In genomic region chr17:73591278-73592078, GRCh38 we compare ENCODE assay signal across 8 cellular contexts. TPM values are rescaled to one million over a fixed set of nuclear protein-coding genes. Genes with fewer than 3 reads are reported as not detected.
DNase-seq lines count a peak whose midpoint lies in the region; ATAC-seq and TF ChIP-seq lines count a peak whose summit lies in the region.

No MANE protein-coding gene starts in this region.

- no peak overlapping the region for H2AFZ ChIP-seq in mammary epithelial cell (ENCODE audit: low read depth, low read length)

- no peak overlapping the region for H3K4me2 ChIP-seq in mammary epithelial cell (ENCODE audit: insufficient read depth, low read depth, low read length)

- TF ChIP-seq CTCF in type B pancreatic cell (conservative IDR thresholded peaks at IDR 0.05) = no peak
- no peak for TF ChIP-seq CTCF in mammary epithelial cell (conservative IDR thresholded peaks at IDR 0.05 in 1 of 2, IDR thresholded peaks at IDR 0.05 in 1 of 2; ENCODE audit: extremely low read depth in 1 of 2, insufficient read depth in 1 of 2, low read depth in 1 of 2, low read length in 2 of 2)

- no peaks in the 10 kb centered on the region for H3K27me3 ChIP-seq in mammary epithelial cell (ENCODE audit: insufficient read depth, low read length)

- CTCF ChIA-PET in mammary epithelial cell (lab: Charles Lee; ENCODE audit: low non-redundant PET) = no interaction called here

- peaks cover 7% of the 10 kb centered on the region for H3K79me2 ChIP-seq in mammary epithelial cell (ENCODE audit: insufficient read depth, low read length)

- peak overlapping the region; percentile 91 for H3K27ac Mint-ChIP-seq in activated CD4-positive, alpha-beta T cell treated with anti-CD3 and anti-CD28 coated beads, Interleukin-2, amount 10 ng/mL, durations not matched to agents 24 days and 14 days
- no peak overlapping the region for H3K27ac Mint-ChIP-seq in type B pancreatic cell

- H3K9me3 Mint-ChIP-seq in activated CD4-positive, alpha-beta T cell treated with anti-CD3 and anti-CD28 coated beads, Interleukin-2, amount 10 ng/mL, durations not matched to agents 24 days and 14 days = no peaks in the 10 kb centered on the region
- no peaks in the 10 kb centered on the region for H3K9me3 Mint-ChIP-seq in type B pancreatic cell

- ATAC-seq in GM19372 (IDR thresholded peaks at IDR 0.05; ENCODE audit: low read depth, unreplicated experiment) = peak; percentile 86
- ATAC-seq in HG03135 (IDR thresholded peaks at IDR 0.05; ENCODE audit: unreplicated experiment) = peak; percentile 77

- peaks cover 60% of the 10 kb centered on the region for H3K4me1 Mint-ChIP-seq in activated CD4-positive, alpha-beta T cell treated with anti-CD3 and anti-CD28 coated beads, Interleukin-2, amount 10 ng/mL, durations not matched to agents 24 days and 14 days
- H3K4me1 Mint-ChIP-seq in type B pancreatic cell (ENCODE audit: unreplicated experiment) = peaks cover 25% of the 10 kb centered on the region

- WGBS in mammary epithelial cell (ENCODE audit: low coverage, missing lambda C conversion rate) = 89% methylated on average over 15 of the region's 19 CpGs

- intact Hi-C loops in activated CD4-positive, alpha-beta T cell treated with anti-CD3 and anti-CD28 coated beads, Interleukin-2, amount 10 ng/mL, durations not matched to agents 24 days and 14 days (cut with micrococcal nuclease) = no loop called here
- intact Hi-C loops in mammary epithelial cell (cut with micrococcal nuclease) = loop anchor here (10.0 kb wide), 1 partner anchor 403 kb away; no protein-coding TSS in a partner anchor

- BruUV-seq in mammary epithelial cell (replicated peaks; lab: Mats Ljungman, UMichigan) = no TSS peak

- peak overlapping the region; percentile 71 for H3K4me3 Mint-ChIP-seq in activated CD4-positive, alpha-beta T cell treated with anti-CD3 and anti-CD28 coated beads, Interleukin-2, amount 10 ng/mL, durations not matched to agents 24 days and 14 days
- H3K4me3 Mint-ChIP-seq in type B pancreatic cell = no peak overlapping the region

- H3K4me1 ChIP-seq in mammary epithelial cell (ENCODE audit: insufficient read depth, low read length) = peaks cover 29% of the 10 kb centered on the region

- in situ Hi-C loops in mammary epithelial cell (cut with MboI; ENCODE audit: low sequenced_read_pairs in 2 of 2) = loop anchor here in 1 of 2 donors (10.0 kb wide), 1 partner anchor 53 kb away; the partner anchor contains the start of gene SDK2

- H3K4me3 ChIP-seq in mammary epithelial cell (replicated peaks in 1 of 3; ENCODE audit: insufficient read depth in 1 of 3, low read depth in 2 of 3, low read length in 3 of 3) = no peak overlapping the region

- DNase-seq in activated CD4-positive, alpha-beta T cell treated with anti-CD3 and anti-CD28 coated beads, Interleukin-2, amount 10 ng/mL, durations not matched to agents 24 days and 14 days = peak; percentile 87
- DNase-seq in stimulated activated CD4-positive, alpha-beta T cell treated with anti-CD3 and anti-CD28 coated beads, Interleukin-2, amount 100 ng/mL, for 24 hours = peak; percentile 15 to 35
- no peak for DNase-seq in COR-L47 (lab: John Stamatoyannopoulos, UW)
- no peak for DNase-seq in type B pancreatic cell (ENCODE audit: extremely low spot score, unreplicated experiment)
- DNase-seq in mammary epithelial cell = no peak
- no peak for DNase-seq in NCI-H2029 (lab: John Stamatoyannopoulos, UW)

- no peaks in the 10 kb centered on the region for H3K36me3 Mint-ChIP-seq in activated CD4-positive, alpha-beta T cell treated with anti-CD3 and anti-CD28 coated beads, Interleukin-2, amount 10 ng/mL, durations not matched to agents 24 days and 14 days (ENCODE audit: low read depth)
- H3K36me3 Mint-ChIP-seq in type B pancreatic cell = peaks cover 4% of the 10 kb centered on the region

- H3K9me3 ChIP-seq in mammary epithelial cell (replicated peaks; ENCODE audit: insufficient read depth, low read length) = no peaks in the 10 kb centered on the region

- H4K20me1 ChIP-seq in mammary epithelial cell (ENCODE audit: insufficient read depth, low read length) = no peaks in the 10 kb centered on the region

- no peak overlapping the region for H3K27ac ChIP-seq in mammary epithelial cell (ENCODE audit: insufficient read depth, low read depth, low read length)

- H3K9ac ChIP-seq in mammary epithelial cell (ENCODE audit: insufficient read depth, low read length) = no peak overlapping the region

- dilution Hi-C loops in mammary epithelial cell (cut with HindIII; ENCODE audit: low sequenced_read_pairs) = no loop called here

- no peaks in the 10 kb centered on the region for H3K36me3 ChIP-seq in mammary epithelial cell (ENCODE audit: insufficient read depth, low read length)

- H3K27me3 Mint-ChIP-seq in activated CD4-positive, alpha-beta T cell treated with anti-CD3 and anti-CD28 coated beads, Interleukin-2, amount 10 ng/mL, durations not matched to agents 24 days and 14 days = no peaks in the 10 kb centered on the region
- H3K27me3 Mint-ChIP-seq in type B pancreatic cell = peaks cover 11% of the 10 kb centered on the region

RNA-seq across cellular contexts. Expression of gene SDK2, which starts 52.8 kb away (rescaled TPM):
- 0.42 and 0.52 TPM in 2 replicates for total RNA-seq in activated CD4-positive, alpha-beta T cell treated with anti-CD3 and anti-CD28 coated beads, Interleukin-2, amount 10 ng/mL, durations not matched to agents 24 days and 14 days
- total RNA-seq in type B pancreatic cell (ENCODE audit: low replicate concordance) (4.6 and 47.3 TPM in 2 replicates), mammary epithelial cell (10 to 100 TPM; 31.5 to 64.2 TPM)
- polyA plus RNA-seq in mammary epithelial cell = 6.3 TPM
- polyA minus RNA-seq in mammary epithelial cell = 15.6 TPM

Comparison
In these comparisons a context has a peak if more than half of its experiments do, and no peak if none do; other contexts are left out.
1. DNase-seq: peak in activated CD4-positive, alpha-beta T cell treated with anti-CD3 and anti-CD28 coated beads, Interleukin-2, amount 10 ng/mL, durations not matched to agents 24 days and 14 days (single experiment) and stimulated activated CD4-positive, alpha-beta T cell treated with anti-CD3 and anti-CD28 coated beads, Interleukin-2, amount 100 ng/mL, for 24 hours (2 of 2); none in COR-L47 (single experiment), type B pancreatic cell (single experiment), mammary epithelial cell (single experiment) and NCI-H2029 (single experiment).